Comparison of ENCODE assay signal across 1 cellular context in the genomic region with DNA sequence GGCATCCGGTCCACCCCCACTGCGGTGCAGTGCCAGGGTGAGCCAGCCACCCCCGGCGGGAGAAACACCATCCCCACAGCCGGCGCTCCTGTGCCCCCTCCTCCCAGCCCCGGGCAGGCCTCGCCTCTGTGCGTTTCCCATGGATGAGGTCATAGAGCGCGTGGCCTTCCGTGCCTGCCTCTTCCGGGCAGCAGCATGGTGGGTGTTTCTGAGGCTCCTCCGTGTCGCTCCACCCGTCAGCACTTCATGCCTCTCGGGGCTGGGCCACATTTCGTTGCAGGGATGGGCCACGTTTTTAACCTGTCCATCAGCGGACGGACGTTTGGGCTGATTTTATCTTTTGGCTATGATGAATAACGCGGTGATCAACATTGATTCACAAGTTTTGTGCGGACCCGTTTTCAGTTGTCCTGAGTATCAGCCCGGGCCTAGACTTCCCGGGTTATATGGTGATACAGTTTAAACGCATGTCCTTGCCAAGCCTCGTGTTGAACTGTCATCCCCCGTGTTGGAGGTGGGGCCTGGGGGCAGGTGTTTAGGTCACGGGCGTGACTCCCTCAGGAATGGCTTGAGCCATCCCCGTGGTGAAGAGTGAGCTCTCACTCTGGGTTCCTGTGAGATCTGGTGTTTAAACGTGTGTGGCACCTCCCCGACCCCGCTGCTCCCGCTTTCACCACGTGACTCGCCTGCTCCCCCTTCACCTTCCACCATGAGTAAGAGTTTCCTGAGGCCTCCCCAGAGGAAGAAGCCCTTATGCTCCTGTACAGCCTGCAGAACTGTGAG.
TF ChIP-seq lines count a peak whose summit lies in the region.

No MANE protein-coding gene starts in this region.

TF ChIP-seq in GM12878, 131 proteins besides CTCF, POLR2A, EP300 and RAD21:
- TF ChIP-seq PML (IDR thresholded peaks at IDR 0.05; ENCODE audit: low read length) = no peak
- TF ChIP-seq, protein P1, sequence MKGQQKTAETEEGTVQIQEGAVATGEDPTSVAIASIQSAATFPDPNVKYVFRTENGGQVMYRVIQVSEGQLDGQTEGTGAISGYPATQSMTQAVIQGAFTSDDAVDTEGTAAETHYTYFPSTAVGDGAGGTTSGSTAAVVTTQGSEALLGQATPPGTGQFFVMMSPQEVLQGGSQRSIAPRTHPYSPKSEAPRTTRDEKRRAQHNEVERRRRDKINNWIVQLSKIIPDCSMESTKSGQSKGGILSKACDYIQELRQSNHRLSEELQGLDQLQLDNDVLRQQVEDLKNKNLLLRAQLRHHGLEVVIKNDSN (IDR thresholded peaks at IDR 0.05; ENCODE audit: borderline replicate concordance, extremely low read length, insufficient read depth, low read depth, low read length) = peak; percentile 23
